In genomic region chr16:28303132-28303531, GRCh38 we compare ENCODE assay signal across 13 cellular contexts. TPM values are rescaled to one million over a fixed set of nuclear protein-coding genes. Genes with fewer than 3 reads are reported as not detected.
DNase-seq lines count a peak whose midpoint lies in the region; ATAC-seq and TF ChIP-seq lines count a peak whose summit lies in the region.
"Had no signal": no experiment of that assay in that cellular context is flagged by ENCODE, and none has a peak within 500 bp of the region (broad histone marks: within the 10 kb centered on the region; RNA-seq: fewer than 3 reads in every experiment).

No MANE protein-coding gene starts in this region.

- intact Hi-C loops in activated CD8-positive, alpha-beta T cell treated with anti-CD3 and anti-CD28 coated beads for 36 hours (cut with micrococcal nuclease), result no loop called here
- intact Hi-C loops in posterior vena cava (cut with DNase I), result no loop called here

- H3K27me3 Mint-ChIP-seq in activated CD8-positive, alpha-beta T cell treated with anti-CD3 and anti-CD28 coated beads for 36 hours, result no peaks in the 10 kb centered on the region
- no peaks in the 10 kb centered on the region for H3K27me3 Mint-ChIP-seq in activated CD8-positive, alpha-beta T cell treated with anti-CD3 and anti-CD28 coated beads, Interleukin-2, amount 10 ng/mL, durations not matched to agents 7 days and 5 days (ENCODE audit: low read depth)
- no peaks in the 10 kb centered on the region for H3K27me3 Mint-ChIP-seq in H9 (ENCODE audit: low read depth)
- H3K27me3 Mint-ChIP-seq in mesothelial cell of epicardium (ENCODE audit: low read depth), result no peaks in the 10 kb centered on the region

- no peak overlapping the region for H3K4me2 ChIP-seq in H9 (ENCODE audit: insufficient read depth, insufficient read length, low read length)

- H2BK5ac ChIP-seq in H9 (ENCODE audit: insufficient read length, low read length), result no peak overlapping the region

- no peaks in the 10 kb centered on the region for H3K27me3 ChIP-seq in H9 (ENCODE audit: insufficient read depth, low read length)

- no peak overlapping the region for H3K23ac ChIP-seq in H9 (ENCODE audit: insufficient read length, low read depth, low read length)

- H3K4ac ChIP-seq in H9 (ENCODE audit: low read depth, low read length), result no peak overlapping the region

- CTCF ChIA-PET in activated CD8-positive, alpha-beta T cell treated with anti-CD3 and anti-CD28 coated beads for 36 hours (lab: Charles Lee), result interaction anchor here (2.9 kb wide), 1 partner anchor 25 kb away, joined by 13 read pairs; no protein-coding TSS in a partner anchor
- CTCF ChIA-PET in activated CD8-positive, alpha-beta T cell treated with anti-CD3 and anti-CD28 coated beads, Interleukin-2, amount 10 ng/mL, durations not matched to agents 7 days and 5 days (lab: Charles Lee), result interaction anchor here (1.3 kb wide), 1 partner anchor 13 kb away, joined by 3 read pairs; no protein-coding TSS in a partner anchor

- no peaks in the 10 kb centered on the region for H3K23me2 ChIP-seq in H9 (ENCODE audit: insufficient read length, low read depth, low read length, poor library complexity, severe bottlenecking)

- peaks cover 15% of the 10 kb centered on the region; the same call in 1 of the 2 replicates for H3K79me2 ChIP-seq in H9 (ENCODE audit: insufficient read depth, low read length)

- peaks cover 15% of the 10 kb centered on the region for H3K79me1 ChIP-seq in H9 (ENCODE audit: insufficient read depth, low read depth, low read length, poor library complexity, severe bottlenecking)

- H2AK5ac ChIP-seq in H9 (ENCODE audit: insufficient read length, low read length), result no peak overlapping the region

- peaks cover 4% of the 10 kb centered on the region for H4K20me1 ChIP-seq in H9 (ENCODE audit: control insufficient read depth, insufficient read depth, insufficient read length)

- POLR2A ChIA-PET in activated CD8-positive, alpha-beta T cell treated with anti-CD3 and anti-CD28 coated beads for 36 hours (lab: Charles Lee), result interaction anchor here (2.2 kb wide), 1 partner anchor 10 kb away, joined by 8 read pairs; the partner anchor contains the start of gene SBK1
- POLR2A ChIA-PET in activated CD8-positive, alpha-beta T cell treated with anti-CD3 and anti-CD28 coated beads, Interleukin-2, amount 10 ng/mL, durations not matched to agents 7 days and 5 days (lab: Charles Lee), result interaction anchor here (0.6 kb wide), 1 partner anchor 9 kb away, joined by 4 read pairs; no protein-coding TSS in a partner anchor

- H3K18ac ChIP-seq in H9 (ENCODE audit: insufficient read length, low read depth, low read length), result no peak overlapping the region

- H3K9me3 ChIP-seq in H9 (ENCODE audit: control insufficient read depth, low read depth, low read length), result no peaks in the 10 kb centered on the region
- H3K9me3 ChIP-seq: HAP-1 had no signal

- no peak for DNase-seq in activated CD8-positive, alpha-beta T cell treated with anti-CD3 and anti-CD28 coated beads for 36 hours
- DNase-seq in activated CD8-positive, alpha-beta T cell treated with anti-CD3 and anti-CD28 coated beads, Interleukin-2, amount 10 ng/mL, durations not matched to agents 7 days and 5 days, result no peak
- no peak for DNase-seq in H9
- DNase-seq in mesothelial cell of epicardium (ENCODE audit: low spot score in 2 of 2, unreplicated experiment in 2 of 2), result no peak
- DNase-seq in posterior vena cava (ENCODE audit: low spot score), result no peak
- DNase-seq in omental fat pad (ENCODE audit: low spot score), result no peak
- DNase-seq in DMS153 treated with DMSO at 0.1 percent for 48 hours (lab: John Stamatoyannopoulos, UW; ENCODE audit: unreplicated experiment), result no peak
- DNase-seq: DND-41, GDM1, GOT3 had no signal

- peaks cover 9% of the 10 kb centered on the region for H3K36me3 Mint-ChIP-seq in activated CD8-positive, alpha-beta T cell treated with anti-CD3 and anti-CD28 coated beads for 36 hours (ENCODE audit: low read depth)
- H3K36me3 Mint-ChIP-seq in activated CD8-positive, alpha-beta T cell treated with anti-CD3 and anti-CD28 coated beads, Interleukin-2, amount 10 ng/mL, durations not matched to agents 7 days and 5 days (ENCODE audit: low read depth), result peaks cover 2% of the 10 kb centered on the region
- H3K36me3 Mint-ChIP-seq in H9 (ENCODE audit: insufficient read depth in 1 of 3, low read depth in 3 of 3), result peaks cover 31 to 49% (median 36%) of the 10 kb centered on the region in 3 experiments
- peaks cover 21% of the 10 kb centered on the region for H3K36me3 Mint-ChIP-seq in mesothelial cell of epicardium
- H3K36me3 Mint-ChIP-seq: CD14-positive monocyte had no signal

- H3K9ac ChIP-seq in H9 (ENCODE audit: extremely low read depth, insufficient read length, low read length), result no peak overlapping the region

- peaks cover 50% of the 10 kb centered on the region for H3K4me1 Mint-ChIP-seq in activated CD8-positive, alpha-beta T cell treated with anti-CD3 and anti-CD28 coated beads for 36 hours (ENCODE audit: low read depth)
- H3K4me1 Mint-ChIP-seq in activated CD8-positive, alpha-beta T cell treated with anti-CD3 and anti-CD28 coated beads, Interleukin-2, amount 10 ng/mL, durations not matched to agents 7 days and 5 days (ENCODE audit: low read depth), result peaks cover 5% of the 10 kb centered on the region
- H3K4me1 Mint-ChIP-seq in H9 (peaks cover 10 to 20% of the 10 kb centered on the region in 2 experiments), mesothelial cell of epicardium (no peaks in the 10 kb centered on the region)
- H3K4me1 Mint-ChIP-seq: CD14-positive monocyte had no signal

- TF ChIP-seq CTCF in activated CD8-positive, alpha-beta T cell treated with anti-CD3 and anti-CD28 coated beads for 36 hours (IDR thresholded peaks at IDR 0.05), result no peak
- TF ChIP-seq CTCF in H9 (conservative IDR thresholded peaks at IDR 0.05) (no peak), mesothelial cell of epicardium (IDR thresholded peaks at IDR 0.05; ENCODE audit: unreplicated experiment) (no peak), omental fat pad (IDR thresholded peaks at IDR 0.05) (no peak)

- no peak overlapping the region for H3K4me3 Mint-ChIP-seq in activated CD8-positive, alpha-beta T cell treated with anti-CD3 and anti-CD28 coated beads for 36 hours
- H3K4me3 Mint-ChIP-seq in activated CD8-positive, alpha-beta T cell treated with anti-CD3 and anti-CD28 coated beads, Interleukin-2, amount 10 ng/mL, durations not matched to agents 7 days and 5 days, result no peak overlapping the region
- no peak overlapping the region for H3K4me3 Mint-ChIP-seq in H9
- H3K4me3 Mint-ChIP-seq in mesothelial cell of epicardium, result no peak overlapping the region
- H3K4me3 Mint-ChIP-seq: CD14-positive monocyte had no signal

- no peak overlapping the region for H2BK120ac ChIP-seq in H9 (ENCODE audit: low read depth, low read length, poor library complexity, severe bottlenecking)

- H4K5ac ChIP-seq in H9 (ENCODE audit: insufficient read length, low read depth, low read length), result no peak overlapping the region

- no peak overlapping the region for H2AFZ ChIP-seq in H9 (ENCODE audit: low read length)

- H3K9me3 Mint-ChIP-seq in activated CD8-positive, alpha-beta T cell treated with anti-CD3 and anti-CD28 coated beads for 36 hours, result no peaks in the 10 kb centered on the region
- no peaks in the 10 kb centered on the region for H3K9me3 Mint-ChIP-seq in activated CD8-positive, alpha-beta T cell treated with anti-CD3 and anti-CD28 coated beads, Interleukin-2, amount 10 ng/mL, durations not matched to agents 7 days and 5 days (ENCODE audit: insufficient read depth)
- no peaks in the 10 kb centered on the region for H3K9me3 Mint-ChIP-seq in H9
- no peaks in the 10 kb centered on the region for H3K9me3 Mint-ChIP-seq in mesothelial cell of epicardium
- H3K9me3 Mint-ChIP-seq: CD14-positive monocyte had no signal

- no peak overlapping the region for H3K56ac ChIP-seq in H9 (ENCODE audit: insufficient read length, low read depth, low read length)

- H2BK20ac ChIP-seq in H9 (ENCODE audit: low read depth, low read length, poor library complexity, severe bottlenecking), result no peak overlapping the region

- H3K27ac Mint-ChIP-seq in activated CD8-positive, alpha-beta T cell treated with anti-CD3 and anti-CD28 coated beads for 36 hours, result peak overlapping the region; percentile 47
- H3K27ac Mint-ChIP-seq in activated CD8-positive, alpha-beta T cell treated with anti-CD3 and anti-CD28 coated beads, Interleukin-2, amount 10 ng/mL, durations not matched to agents 7 days and 5 days, result no peak overlapping the region
- H3K27ac Mint-ChIP-seq in H9, result peak overlapping the region in 2 of 3 experiments; percentile 53 to 70; a peak in 1 of 7 replicates
- H3K27ac Mint-ChIP-seq in mesothelial cell of epicardium, result peak overlapping the region; percentile 71

- H2BK15ac ChIP-seq in H9 (ENCODE audit: low read depth, low read length), result no peak overlapping the region

- H3K27ac ChIP-seq in H9 (ENCODE audit: insufficient read length, low read depth, low read length), result no peak overlapping the region
- H3K27ac ChIP-seq: 22Rv1 had no signal

- no peak overlapping the region for H3T11ph ChIP-seq in H9 (ENCODE audit: low read length)

- H4K91ac ChIP-seq in H9 (ENCODE audit: insufficient read length, low read depth, low read length), result no peak overlapping the region

- no peak overlapping the region for H2BK12ac ChIP-seq in H9 (ENCODE audit: insufficient read length, low read depth, low read length)

- no peak for ATAC-seq in activated CD8-positive, alpha-beta T cell treated with anti-CD3 and anti-CD28 coated beads for 36 hours
- ATAC-seq in activated CD8-positive, alpha-beta T cell treated with anti-CD3 and anti-CD28 coated beads, Interleukin-2, amount 10 ng/mL, durations not matched to agents 7 days and 5 days, result no peak
- ATAC-seq in omental fat pad (ENCODE audit: low FRiP score), result no peak

- H3K14ac ChIP-seq in H9 (ENCODE audit: insufficient read depth, low read length), result no peak overlapping the region

- peaks cover 4% of the 10 kb centered on the region; the same call in 1 of the 2 replicates for H3K4me1 ChIP-seq in H9 (ENCODE audit: insufficient read depth, low read length)
- H3K4me1 ChIP-seq: HAP-1 had no signal

- H4K8ac ChIP-seq in H9 (replicated peaks; ENCODE audit: insufficient read length, low read depth, low read length), result no peak overlapping the region

RNA-seq across cellular contexts. Expression of gene SBK1, which starts 10.8 kb away (rescaled TPM):
- total RNA-seq in activated CD8-positive, alpha-beta T cell treated with anti-CD3 and anti-CD28 coated beads for 36 hours, result 10 to 100 TPM; 35.3 to 35.9 TPM
- 10 to 100 TPM; 10.0 to 10.7 TPM for total RNA-seq in activated CD8-positive, alpha-beta T cell treated with anti-CD3 and anti-CD28 coated beads, Interleukin-2, amount 10 ng/mL, durations not matched to agents 7 days and 5 days
- total RNA-seq in H9 (2021) (65.5 and 69.7 TPM in 2 replicates), mesothelial cell of epicardium (50.1 to 51.9 TPM (median 51.4 TPM) in 3 replicates), posterior vena cava (under 1 TPM; 0.05 to 0.09 TPM), omental fat pad (under 1 TPM in 3 of 4 donors, not detected in 1; 0.09 to 0.38 (median 0.12) TPM)

Comparison
In these comparisons a context has a peak if more than half of its experiments do, and no peak if none do; other contexts are left out.
1. RNA of gene SBK1, which starts 10.8 kb away (total RNA-seq): 65.5 to 69.7 TPM in H9, 50.1 to 51.9 TPM in mesothelial cell of epicardium, 35.3 to 35.9 TPM in activated CD8-positive, alpha-beta T cell treated with anti-CD3 and anti-CD28 coated beads for 36 hours and 10.0 to 10.7 TPM in activated CD8-positive, alpha-beta T cell treated with anti-CD3 and anti-CD28 coated beads, Interleukin-2, amount 10 ng/mL, durations not matched to agents 7 days and 5 days; 0.09 to 0.38 TPM in omental fat pad and 0.05 to 0.09 TPM in posterior vena cava; every median in the first group is over 4 times any median in the second.